In the genomic region with DNA sequence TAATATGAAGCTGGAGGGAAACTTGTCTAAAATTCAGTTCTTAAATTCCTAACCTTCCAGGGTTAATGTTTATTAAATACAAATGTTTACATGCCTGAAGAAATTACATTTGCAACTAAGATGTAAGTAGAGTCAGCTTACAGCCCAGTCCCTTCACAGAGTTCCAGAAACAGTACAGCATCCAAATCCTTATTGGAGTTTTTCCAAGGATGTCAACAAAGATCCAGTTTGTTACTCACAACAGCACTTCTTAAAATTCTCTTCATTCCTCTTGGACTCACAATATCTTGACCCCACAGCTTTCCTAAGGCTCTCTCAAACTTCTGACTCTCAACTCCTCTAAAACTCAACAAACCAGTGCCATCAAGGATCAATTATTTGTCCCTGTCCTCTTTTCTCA, we compare ENCODE assay signal across 13 cellular contexts. TPM values are rescaled to one million over a fixed set of nuclear protein-coding genes. Genes with fewer than 3 reads are reported as not detected.
A peak's percentile ranks its signal among the peaks of the same experiment; 100 is the strongest.
DNase-seq lines count a peak whose midpoint lies in the region; ATAC-seq and TF ChIP-seq lines count a peak whose summit lies in the region.
"Had no signal": no experiment of that assay in that cellular context is flagged by ENCODE, and none has a peak within 500 bp of the region (broad histone marks: within the 10 kb centered on the region; RNA-seq: fewer than 3 reads in every experiment).

No MANE protein-coding gene starts in this region.

- H3K36me3 ChIP-seq in left ventricle myocardium inferior (peaks cover 4% of the 10 kb centered on the region), heart left ventricle (peaks cover 0 to 6% (median 0%) of the 10 kb centered on the region in 9 donors)
- H3K36me3 ChIP-seq: BLaER1 treated with 17β-estradiol and CSF1 and Interleukin-3, amounts not matched to agents 10 nM and 100 nM had no signal

- H3K9me3 ChIP-seq in left ventricle myocardium inferior (replicated peaks) (no peaks in the 10 kb centered on the region), heart left ventricle (no peaks in the 10 kb centered on the region)
- H3K9me3 ChIP-seq: BLaER1 treated with 17β-estradiol and CSF1 and Interleukin-3, amounts not matched to agents 10 nM and 100 nM had no signal

- peak overlapping the region; percentile 11 for H3K27ac ChIP-seq in left ventricle myocardium inferior (replicated peaks)
- H3K27ac ChIP-seq in heart left ventricle, result no peak overlapping the region
- H3K27ac ChIP-seq: BLaER1 treated with 17β-estradiol and CSF1 and Interleukin-3, amounts not matched to agents 10 nM and 100 nM had no signal

- peaks cover 27% of the 10 kb centered on the region for H3K4me1 ChIP-seq in left ventricle myocardium inferior
- peaks cover 0 to 19% (median 8%) of the 10 kb centered on the region in 12 donors for H3K4me1 ChIP-seq in heart left ventricle
- H3K4me1 ChIP-seq: BLaER1 treated with 17β-estradiol and CSF1 and Interleukin-3, amounts not matched to agents 10 nM and 100 nM had no signal

- H3K27me3 ChIP-seq in left ventricle myocardium inferior (ENCODE audit: low read depth) (no peaks in the 10 kb centered on the region), heart left ventricle (no peaks in the 10 kb centered on the region)
- H3K27me3 ChIP-seq: BLaER1 treated with 17β-estradiol and CSF1 and Interleukin-3, amounts not matched to agents 10 nM and 100 nM had no signal

- no peak for TF ChIP-seq POLR2A in heart left ventricle (IDR thresholded peaks at IDR 0.05)

- no peak for TF ChIP-seq CTCF in left ventricle myocardium inferior (IDR thresholded peaks at IDR 0.05; ENCODE audit: borderline replicate concordance)
- no peak for TF ChIP-seq CTCF in heart left ventricle (IDR thresholded peaks at IDR 0.05)

- no peak for ATAC-seq in heart left ventricle
- no peak for ATAC-seq in GM21381 (IDR thresholded peaks at IDR 0.05; ENCODE audit: unreplicated experiment)
- no peak for ATAC-seq in GM19035 (IDR thresholded peaks at IDR 0.05; ENCODE audit: unreplicated experiment)
- ATAC-seq: GM23338 had no signal

- H3K4me3 ChIP-seq in left ventricle myocardium inferior, result no peak overlapping the region
- H3K4me3 ChIP-seq in heart left ventricle, result no peak overlapping the region
- H3K4me3 ChIP-seq: BLaER1 treated with 17β-estradiol and CSF1 and Interleukin-3, amounts not matched to agents 10 nM and 100 nM; GM23338 had no signal

- intact Hi-C loops in left ventricle myocardium inferior (cut with micrococcal nuclease) (no loop called here), heart left ventricle (cut with DNase I) (no loop called here)

- no peak for DNase-seq in left ventricle myocardium inferior
- no peak for DNase-seq in heart left ventricle
- peak; percentile 8 for DNase-seq in astrocyte of the hippocampus (ENCODE audit: low read depth, low spot score)
- peak; percentile 50 for DNase-seq in medulla oblongata (ENCODE audit: extremely low spot score)
- no peak for DNase-seq in NCI-H774 (lab: John Stamatoyannopoulos, UW)
- DNase-seq: 8988T; AML-193; CD4-positive, CD25-positive, alpha-beta regulatory T cell; H7 had no signal

RNA-seq across cellular contexts. Expression of a gene that starts 50.1 kb away (rescaled TPM):
- total RNA-seq in left ventricle myocardium inferior, result 19.4 TPM
- total RNA-seq in heart left ventricle, result 10 to 100 TPM in 7 of 9 donors, 1 to 10 TPM in 2; 8.9 to 24.8 (median 14.8) TPM
- polyA plus RNA-seq in heart left ventricle, result 10 to 100 TPM; 11.2 to 41.1 TPM

Comparison
In these comparisons a context has a peak if more than half of its experiments do, and no peak if none do; other contexts are left out.
1. DNase-seq: peak in astrocyte of the hippocampus (single experiment) and medulla oblongata (single experiment); none in left ventricle myocardium inferior (single experiment), heart left ventricle (0 of 5) and NCI-H774 (single experiment).